Comparison of ENCODE assay signal across 11 cellular contexts in genomic region chr12:111411187-111411764, GRCh38. TPM values are rescaled to one million over a fixed set of nuclear protein-coding genes. Genes with fewer than 3 reads are reported as not detected.
DNase-seq lines count a peak whose midpoint lies in the region; ATAC-seq, FAIRE-seq and TF ChIP-seq lines count a peak whose summit lies in the region.
"Had no signal": no experiment of that assay in that cellular context is flagged by ENCODE, and none has a peak within 500 bp of the region (broad histone marks: within the 10 kb centered on the region; RNA-seq: fewer than 3 reads in every experiment).

No MANE protein-coding gene starts in this region.

- no TSS peak for BruUV-seq in K562 (replicated peaks; lab: Mats Ljungman, UMichigan)
- BruUV-seq in PC-9 (replicated peaks; lab: Mats Ljungman, UMichigan) = no TSS peak

- no peak for FAIRE-seq in K562 (lab: Jason Lieb, UNC)

- peak overlapping the region; percentile 80 to 90 for H3K9ac ChIP-seq in K562 (ENCODE audit: insufficient read depth in 1 of 2, low read depth in 2 of 2, low read length in 2 of 2)

- H3K9me3 Mint-ChIP-seq in natural killer cell = no peaks in the 10 kb centered on the region
- H3K9me3 Mint-ChIP-seq in natural killer cell treated with Interleukin-12 subunit alpha and Interleukin-12 subunit beta and Interleukin-15 and Interleukin-18, amount 100 ng/mL, for 72 hours = no peaks in the 10 kb centered on the region
- H3K9me3 Mint-ChIP-seq: activated naive CD4-positive, alpha-beta T cell treated with anti-CD3 and anti-CD28 coated beads, Interleukin-2, amount 50 U/mL, for 72 hours; T-helper 1 cell treated with Interleukin-12 subunit alpha and Interleukin-12 subunit beta and Interleukin-4 antibody, amounts not matched to agents 30 μg/mL and 1 μg/mL, for 36 hours had no signal

- peaks cover 31% of the 10 kb centered on the region; the same call in 1 of the 2 replicates for H3F3A ChIP-seq in PC-9 (ENCODE audit: insufficient read depth, low read depth)

- peaks cover 68% of the 10 kb centered on the region for H4K20me1 ChIP-seq in K562 (replicated peaks; ENCODE audit: control insufficient read depth, insufficient read depth, low read length)
- peaks cover 9% of the 10 kb centered on the region; the same call in 1 of the 2 replicates for H4K20me1 ChIP-seq in PC-9 (ENCODE audit: insufficient read depth)

- TF ChIP-seq RAD21 in K562 (CRISPR knock-in tag; conservative IDR thresholded peaks at IDR 0.05 in 1 of 2, IDR thresholded peaks at IDR 0.05 in 1 of 2) = no peak

- H3K9me2 ChIP-seq in PC-9 (ENCODE audit: insufficient read depth) = no peaks in the 10 kb centered on the region

- H3K27ac ChIP-seq in K562 (ENCODE audit: extremely low read depth, low read depth, low read length) = peak overlapping the region; percentile 92
- H3K27ac ChIP-seq in PC-9 = no peak overlapping the region

- H3K4me1 ChIP-seq in K562 (replicated peaks in 1 of 2; ENCODE audit: control insufficient read depth in 2 of 2, insufficient read depth in 2 of 2, low read length in 2 of 2) (peaks cover 65 to 73% of the 10 kb centered on the region in 2 experiments), PC-9 (replicated peaks; ENCODE audit: insufficient read depth) (peaks cover 48% of the 10 kb centered on the region)

- DNase-seq in natural killer cell (no peak), K562 (ENCODE audit: extremely low read depth in 1 of 4, low spot score in 3 of 4) (no peak), myocyte (ENCODE audit: low read depth) (peak; percentile 56), PC-9 (no peak), MV-4-11 (lab: John Stamatoyannopoulos, UW) (no peak)
- DNase-seq in natural killer cell treated with Interleukin-12 subunit alpha and Interleukin-12 subunit beta and Interleukin-15 and Interleukin-18, amount 100 ng/mL, for 72 hours (ENCODE audit: low spot score) = no peak
- DNase-seq: NCI-H446 had no signal

- H3K4me3 Mint-ChIP-seq in natural killer cell = peak overlapping the region; percentile 62
- H3K4me3 Mint-ChIP-seq in natural killer cell treated with Interleukin-12 subunit alpha and Interleukin-12 subunit beta and Interleukin-15 and Interleukin-18, amount 100 ng/mL, for 72 hours = no peak overlapping the region

- H3K79me2 ChIP-seq in K562 (ENCODE audit: control insufficient read depth, insufficient read depth, low read length) (peaks cover 98% of the 10 kb centered on the region), PC-9 (ENCODE audit: low read depth) (peaks cover 51% of the 10 kb centered on the region)

- H3K9me3 ChIP-seq in K562 (replicated peaks; ENCODE audit: control insufficient read depth, insufficient read depth, low read depth, low read length) (no peaks in the 10 kb centered on the region), PC-9 (ENCODE audit: insufficient read depth, low read depth) (no peaks in the 10 kb centered on the region)

- intact Hi-C loops in natural killer cell (cut with micrococcal nuclease) = no loop called here
- intact Hi-C loops in K562 (cut with micrococcal nuclease) = no loop called here
- intact Hi-C loops in PC-9 (cut with micrococcal nuclease; ENCODE audit: unreplicated experiment) = no loop called here

- H3K4me2 ChIP-seq in K562 (ENCODE audit: insufficient read depth, low read length) (peak overlapping the region; percentile 27), PC-9 (no peak overlapping the region)

- H3K36me3 Mint-ChIP-seq in natural killer cell = no peaks in the 10 kb centered on the region
- no peaks in the 10 kb centered on the region for H3K36me3 Mint-ChIP-seq in natural killer cell treated with Interleukin-12 subunit alpha and Interleukin-12 subunit beta and Interleukin-15 and Interleukin-18, amount 100 ng/mL, for 72 hours

- H3K4me1 Mint-ChIP-seq in natural killer cell = peaks cover 67 to 86% of the 10 kb centered on the region in 2 donors
- peaks cover 50 to 63% of the 10 kb centered on the region in 2 donors for H3K4me1 Mint-ChIP-seq in natural killer cell treated with Interleukin-12 subunit alpha and Interleukin-12 subunit beta and Interleukin-15 and Interleukin-18, amount 100 ng/mL, for 72 hours (ENCODE audit: low read depth in 2 of 2)

- in situ Hi-C loops in K562 (cut with MboI) = no loop called here

- no peaks in the 10 kb centered on the region for H3K27me3 Mint-ChIP-seq in natural killer cell (ENCODE audit: low read depth in 2 of 2)
- H3K27me3 Mint-ChIP-seq in natural killer cell treated with Interleukin-12 subunit alpha and Interleukin-12 subunit beta and Interleukin-15 and Interleukin-18, amount 100 ng/mL, for 72 hours = no peaks in the 10 kb centered on the region

- 73% methylated on average over 8 of the region's 8 CpGs for WGBS in K562 (ENCODE audit: insufficient coverage, low coverage, missing lambda C conversion rate)

- H3K9me1 ChIP-seq in K562 (ENCODE audit: control insufficient read depth, insufficient read depth, low read length) = peaks cover 24% of the 10 kb centered on the region

- H3K27me3 ChIP-seq in K562 (ENCODE audit: control insufficient read depth in 2 of 2, insufficient read depth in 2 of 2, low read length in 2 of 2) (no peaks in the 10 kb centered on the region), PC-9 (ENCODE audit: insufficient read depth, low read depth) (no peaks in the 10 kb centered on the region)

- TF ChIP-seq CTCF in natural killer cell (IDR thresholded peaks at IDR 0.05) = no peak
- no peak for TF ChIP-seq CTCF in K562 (IDR thresholded peaks at IDR 0.05 in 2 of 3, conservative IDR thresholded peaks at IDR 0.05 in 1 of 3; ENCODE audit: insufficient read depth in 2 of 3, low read depth in 1 of 3, low read length in 3 of 3)
- no peak for TF ChIP-seq CTCF in PC-9 (conservative IDR thresholded peaks at IDR 0.05)

- peaks cover 72% of the 10 kb centered on the region for H3K36me3 ChIP-seq in K562 (ENCODE audit: control insufficient read depth, insufficient read depth, low read length)
- H3K36me3 ChIP-seq in PC-9 (ENCODE audit: low read depth) = no peaks in the 10 kb centered on the region

- TF ChIP-seq POLR2A in K562 (conservative IDR thresholded peaks at IDR 0.05) (no peak), GM18505 (IDR thresholded peaks at IDR 0.05; ENCODE audit: borderline replicate concordance, extremely low read depth, insufficient read depth, insufficient read length) (no peak)

- H2AFZ ChIP-seq in K562 (ENCODE audit: low read depth, low read length) (no peak overlapping the region), PC-9 (no peak overlapping the region)

- H3K27ac Mint-ChIP-seq in natural killer cell = peak overlapping the region; percentile 91 to 96
- no peak overlapping the region for H3K27ac Mint-ChIP-seq in natural killer cell treated with Interleukin-12 subunit alpha and Interleukin-12 subunit beta and Interleukin-15 and Interleukin-18, amount 100 ng/mL, for 72 hours

- no peak for TF ChIP-seq EP300 in K562 (IDR thresholded peaks at IDR 0.05; ENCODE audit: low read length)

- peak in 2 of 3 donors; percentile 16 to 29 for ATAC-seq in natural killer cell
- ATAC-seq in natural killer cell treated with Interleukin-12 subunit alpha and Interleukin-12 subunit beta and Interleukin-15 and Interleukin-18, amount 100 ng/mL, for 72 hours = no peak
- no peak for ATAC-seq in K562
- ATAC-seq in HG03460 (IDR thresholded peaks at IDR 0.05; ENCODE audit: unreplicated experiment) = no peak
- no peak for ATAC-seq in GM18505 (IDR thresholded peaks at IDR 0.05; ENCODE audit: unreplicated experiment)

- POLR2A ChIA-PET in K562 (lab: Yijun Ruan, JAX) = interaction anchor here (0.6 to 4.0 kb wide), 4 partner anchors 14 to 1940 kb away, joined by 3 to 24 read pairs (median 8); no protein-coding TSS in a partner anchor
- POLR2A ChIA-PET in PC-9 (lab: Charles Lee; ENCODE audit: unreplicated experiment) = no interaction called here

- H3K4me3 ChIP-seq in K562 (no peak overlapping the region), PC-9 (no peak overlapping the region)

- CTCF ChIA-PET in K562 (lab: Yijun Ruan, JAX; ENCODE audit: low intra/inter-chr PET ratio) (interaction anchor here (0.6 kb wide), 1 partner anchor 14 kb away, joined by 3 read pairs; no protein-coding TSS in a partner anchor), PC-9 (lab: Charles Lee) (no interaction called here)

RNA-seq across cellular contexts. Expression of gene SH2B3, which starts 5.6 kb away (rescaled TPM):
- total RNA-seq in natural killer cell (10 to 100 TPM; 68.1 to 81.3 (median 68.4) TPM), K562 (2014; rRNA removed) (46.7 and 52.0 TPM in 2 replicates), K562 (2014; rRNA removed; fragmentation: Illumina TruSeq; extraction: Trizol) (37.4 and 46.7 TPM in 2 replicates), K562 (2015; rRNA removed; fragmentation: Illumina TruSeq; extraction: Trizol) (22.9 and 23.4 TPM in 2 replicates), K562 (2021) (63.8 and 75.3 TPM in 2 replicates), myocyte (116 and 203 TPM in 2 replicates), PC-9 (2021) (4.8 and 6.5 TPM in 2 replicates)
- 10 to 100 TPM in 1 of 2 donors, 1 to 10 TPM in 1; 10.0 to 12.2 TPM for total RNA-seq in natural killer cell treated with Interleukin-12 subunit alpha and Interleukin-12 subunit beta and Interleukin-15 and Interleukin-18, amount 100 ng/mL, for 72 hours
- total RNA-seq in K562 (2011; cell fraction: chromatin; rRNA removed; ENCODE audit: low replicate concordance) = 50.2 and 69.6 TPM in 2 replicates
- total RNA-seq in K562 (2011; cell fraction: nucleolus; rRNA removed) = 38.4 and 40.4 TPM in 2 replicates
- total RNA-seq in K562 (2011; cell fraction: nucleoplasm; rRNA removed) = 52.1 and 86.9 TPM in 2 replicates
- polyA plus RNA-seq in K562 (2011; rRNA removed) (28.2 and 32.5 TPM in 2 replicates), K562 (2014; fragmentation: Illumina TruSeq; extraction: Trizol) (59.9 and 64.4 TPM in 2 replicates), K562 (2014; fragmentation: Nextera tagmentation; extraction: Ambion mirVana) (10 to 100 TPM; 10.8 to 14.3 TPM), K562 (2014; rRNA removed) (38.6 and 41.3 TPM in 2 replicates)
- polyA plus RNA-seq in K562 (2011; cell fraction: cytosol; rRNA removed) = 33.3 and 57.9 TPM in 2 replicates
- polyA plus RNA-seq in K562 (2011; cell fraction: nucleus; rRNA removed) = 25.5 and 39.5 TPM in 2 replicates
- 29.2 and 33.2 TPM in 2 replicates for polyA plus RNA-seq in K562 (2012)
- 22.2 and 28.8 TPM in 2 replicates for polyA minus RNA-seq in K562 (2011; rRNA and poly(A)+ RNA removed)
- 40.8 and 46.0 TPM in 2 replicates for polyA minus RNA-seq in K562 (2011; cell fraction: cytosol; rRNA and poly(A)+ RNA removed)
- polyA minus RNA-seq in K562 (2011; cell fraction: nucleus; rRNA and poly(A)+ RNA removed) = 10.2 and 14.4 TPM in 2 replicates
- polyA plus RNA-seq in myocyte (2012) = 35.6 TPM

RNA-seq across cellular contexts. Expression of gene PHETA1, which starts 42.4 kb away (rescaled TPM):
- total RNA-seq in natural killer cell (1 to 10 TPM; 3.4 to 3.8 (median 3.5) TPM), K562 (2014; rRNA removed) (6.2 and 8.0 TPM in 2 replicates), K562 (2014; rRNA removed; fragmentation: Illumina TruSeq; extraction: Trizol) (1.3 and 1.5 TPM in 2 replicates), K562 (2015; rRNA removed; fragmentation: Illumina TruSeq; extraction: Trizol) (3.0 and 3.5 TPM in 2 replicates), K562 (2021) (8.9 and 12.4 TPM in 2 replicates), myocyte (74.0 and 75.4 TPM in 2 replicates), PC-9 (2021) (26.2 and 28.5 TPM in 2 replicates)
- 1 to 10 TPM; 2.1 to 2.2 TPM for total RNA-seq in natural killer cell treated with Interleukin-12 subunit alpha and Interleukin-12 subunit beta and Interleukin-15 and Interleukin-18, amount 100 ng/mL, for 72 hours
- total RNA-seq in K562 (2011; cell fraction: chromatin; rRNA removed; ENCODE audit: low replicate concordance) = 4.2 and 14.8 TPM in 2 replicates
- total RNA-seq in K562 (2011; cell fraction: nucleolus; rRNA removed) = 14.1 and 15.7 TPM in 2 replicates
- 6.2 and 8.2 TPM in 2 replicates for total RNA-seq in K562 (2011; cell fraction: nucleoplasm; rRNA removed)
- polyA plus RNA-seq in K562 (2011; rRNA removed) (2.2 and 2.5 TPM in 2 replicates), K562 (2014; fragmentation: Illumina TruSeq; extraction: Trizol) (3.4 and 5.7 TPM in 2 replicates), K562 (2014; fragmentation: Nextera tagmentation; extraction: Ambion mirVana) (under 1 TPM; 0.03 to 0.17 TPM), K562 (2014; rRNA removed) (6.9 and 7.2 TPM in 2 replicates)
- polyA plus RNA-seq in K562 (2011; cell fraction: cytosol; rRNA removed) = 2.8 and 8.2 TPM in 2 replicates
- 6.7 and 12.1 TPM in 2 replicates for polyA plus RNA-seq in K562 (2011; cell fraction: nucleus; rRNA removed)
- polyA plus RNA-seq in K562 (2012) = 6.0 and 7.5 TPM in 2 replicates
- polyA minus RNA-seq in K562 (2011; rRNA and poly(A)+ RNA removed) = 0.84 and 1.5 TPM in 2 replicates
- polyA minus RNA-seq in K562 (2011; cell fraction: cytosol; rRNA and poly(A)+ RNA removed) = 2.2 and 4.1 TPM in 2 replicates
- 3.6 and 4.3 TPM in 2 replicates for polyA minus RNA-seq in K562 (2011; cell fraction: nucleus; rRNA and poly(A)+ RNA removed)
- polyA plus RNA-seq in myocyte (2012) = 18.1 TPM

Comparison
In these comparisons a context has a peak if more than half of its experiments do, and no peak if none do; other contexts are left out.
1. ATAC-seq: peak in natural killer cell (2 of 3); none in natural killer cell treated with Interleukin-12 subunit alpha and Interleukin-12 subunit beta and Interleukin-15 and Interleukin-18, amount 100 ng/mL, for 72 hours (0 of 2), K562 (single experiment), HG03460 (single experiment) and GM18505 (single experiment).
2. H3K27ac Mint-ChIP-seq: peak in natural killer cell (2 of 2); none in natural killer cell treated with Interleukin-12 subunit alpha and Interleukin-12 subunit beta and Interleukin-15 and Interleukin-18, amount 100 ng/mL, for 72 hours (0 of 2).